In genomic region chr3:152300029-152300764, GRCh38 we compare ENCODE assay signal across 1 cellular context.
TF ChIP-seq lines count a peak whose summit lies in the region.

No MANE protein-coding gene starts in this region.

TF ChIP-seq in SK-N-SH treated with all-trans-retinoic acid at 6 μM for 48 hours, 23 proteins besides CTCF, POLR2A, EP300 and RAD21 (continued from another document):
- TF ChIP-seq PATZ1 (CRISPR knock-in tag; IDR thresholded peaks at IDR 0.05; ENCODE audit: borderline replicate concordance) (no peak), CSRNP3 (CRISPR knock-in tag; IDR thresholded peaks at IDR 0.05) (no peak), POU6F1 (CRISPR knock-in tag; IDR thresholded peaks at IDR 0.05; ENCODE audit: borderline replicate concordance, low read depth) (no peak), PPARA (CRISPR knock-in tag; IDR thresholded peaks at IDR 0.05; ENCODE audit: borderline replicate concordance) (no peak), OSR1 (CRISPR knock-in tag; IDR thresholded peaks at IDR 0.05) (no peak), ZNF565 (CRISPR knock-in tag; conservative IDR thresholded peaks at IDR 0.05; ENCODE audit: low read depth) (no peak), GLIS3 (CRISPR knock-in tag; IDR thresholded peaks at IDR 0.05) (no peak)
